25 cellular contexts compared by ENCODE assay signal in genomic region chr21:35905973-35906357, GRCh38.
DNase-seq lines count a peak whose midpoint lies in the region; ATAC-seq and TF ChIP-seq lines count a peak whose summit lies in the region.
"Had no signal": no experiment of that assay in that cellular context is flagged by ENCODE, and none has a peak within 500 bp of the region (broad histone marks: within the 10 kb centered on the region; RNA-seq: fewer than 3 reads in every experiment).

No MANE protein-coding gene starts in this region.

- TF ChIP-seq POLR2A in testis (IDR thresholded peaks at IDR 0.05), result no peak

- H3K4me3 ChIP-seq in GM06990 (replicated peaks; ENCODE audit: low read depth, low read length), result no peak overlapping the region
- peak overlapping the region; percentile 21 for H3K4me3 ChIP-seq in coronary artery
- no peak overlapping the region for H3K4me3 ChIP-seq in right cardiac atrium (ENCODE audit: low read length)
- H3K4me3 ChIP-seq in testis, result no peak overlapping the region
- H3K4me3 ChIP-seq: BLaER1, dorsolateral prefrontal cortex, K562, sigmoid colon, SK-N-MC had no signal

- CTCF ChIA-PET in GM10248 (lab: Yijun Ruan, JAX), result no interaction called here

- POLR2A ChIA-PET in GM10248 (lab: Yijun Ruan, JAX), result no interaction called here

- H3K27ac ChIP-seq in coronary artery, result peak overlapping the region; percentile 39 to 74
- no peak overlapping the region for H3K27ac ChIP-seq in right cardiac atrium (ENCODE audit: low read length)
- no peak overlapping the region for H3K27ac ChIP-seq in testis
- H3K27ac ChIP-seq: BLaER1, RWPE1, SK-N-MC had no signal

- H3K36me3 ChIP-seq in GM06990 (ENCODE audit: control insufficient read depth, insufficient read depth, low read length) (no peaks in the 10 kb centered on the region), testis (ENCODE audit: low read depth, missing control alignments) (no peaks in the 10 kb centered on the region)
- H3K36me3 ChIP-seq: BLaER1, sigmoid colon, thoracic aorta had no signal

- DNase-seq in GM06990 (ENCODE audit: extremely low read depth, insufficient read length) (peak; percentile 3), coronary artery (ENCODE audit: low spot score) (no peak), right cardiac atrium (peak in 1 of 3 donors; percentile 52), testis (peak; percentile 25), GM10248 (ENCODE audit: extremely low spot score) (no peak), A172 (ENCODE audit: low spot score) (no peak), NCI-H1436 treated with DMSO at 0.1 percent for 48 hours (lab: John Stamatoyannopoulos, UW) (no peak)
- DNase-seq: activated CD8-positive, alpha-beta T cell treated with anti-CD3 and anti-CD28 coated beads, Interleukin-2, amount 10 ng/mL, durations not matched to agents 7 days and 5 days; activated naive CD8-positive, alpha-beta T cell treated with anti-CD3 and anti-CD28 coated beads for 36 hours; activated T-cell treated with anti-CD3 and anti-CD28 coated beads for 4 hours; central memory CD4-positive, alpha-beta T cell; DMS79; dorsolateral prefrontal cortex; NCI-H2081; NCI-H226; NCI-H774; posterior cingulate gyrus; sigmoid colon; stimulated activated naive CD4-positive, alpha-beta T cell treated with Interleukin-2 at 50 U/mL for 16 hours; T-helper 17 cell had no signal

- intact Hi-C loops in right cardiac atrium (cut with DNase I), result no loop called here
- intact Hi-C loops in testis (cut with DNase I; ENCODE audit: low total_unique reads), result no loop called here

- H3K4me1 ChIP-seq in right cardiac atrium (ENCODE audit: control insufficient read depth, insufficient read depth, low read length) (no peaks in the 10 kb centered on the region), testis (no peaks in the 10 kb centered on the region)
- H3K4me1 ChIP-seq: BLaER1 had no signal

- no peak for TF ChIP-seq CTCF in GM06990 (IDR thresholded peaks at IDR 0.05; ENCODE audit: insufficient read depth, low read length, poor library complexity, severe bottlenecking)
- no peak for TF ChIP-seq CTCF in coronary artery (IDR thresholded peaks at IDR 0.05)
- TF ChIP-seq CTCF in testis (IDR thresholded peaks at IDR 0.05), result no peak
- no peak for TF ChIP-seq CTCF in GM10248 (IDR thresholded peaks at IDR 0.05; ENCODE audit: control extremely low read depth, extremely low read depth, low read depth, missing control alignments)

- H3K9me3 ChIP-seq in right cardiac atrium (ENCODE audit: control insufficient read depth, low read length) (no peaks in the 10 kb centered on the region), testis (no peaks in the 10 kb centered on the region)
- H3K9me3 ChIP-seq: BLaER1, sigmoid colon, thoracic aorta had no signal

- H3K27me3 ChIP-seq in GM06990 (replicated peaks; ENCODE audit: control insufficient read depth, insufficient read depth, low read length) (no peaks in the 10 kb centered on the region; the same call in 1 of the 2 replicates), right cardiac atrium (ENCODE audit: control insufficient read depth, insufficient read depth) (no peaks in the 10 kb centered on the region), testis (no peaks in the 10 kb centered on the region)
- H3K27me3 ChIP-seq: BLaER1, dorsolateral prefrontal cortex, sigmoid colon had no signal

- peak; percentile 62 to 67 for ATAC-seq in right cardiac atrium
- ATAC-seq: activated CD8-positive, alpha-beta T cell treated with anti-CD3 and anti-CD28 coated beads, Interleukin-2, amount 10 ng/mL, durations not matched to agents 7 days and 5 days; T-helper 17 cell had no signal

- 78% methylated on average over 8 of the region's 8 CpGs for whole genome bisulfite sequencing in right cardiac atrium
- WGBS in testis, 2 donors, result 86 to 90% methylated on average over 8 of the region's 8 CpGs

Comparison
In these comparisons a context has a peak if more than half of its experiments do, and no peak if none do; other contexts are left out.
1. DNase-seq: peak in GM06990 (single experiment) and testis (single experiment); none in coronary artery (single experiment), GM10248 (single experiment), A172 (single experiment) and NCI-H1436 treated with DMSO at 0.1 percent for 48 hours (single experiment).
2. H3K27ac ChIP-seq: peak in coronary artery (2 of 2); none in right cardiac atrium (single experiment) and testis (0 of 2).